ENCODE assay signal across 9 cellular contexts in the genomic region with DNA sequence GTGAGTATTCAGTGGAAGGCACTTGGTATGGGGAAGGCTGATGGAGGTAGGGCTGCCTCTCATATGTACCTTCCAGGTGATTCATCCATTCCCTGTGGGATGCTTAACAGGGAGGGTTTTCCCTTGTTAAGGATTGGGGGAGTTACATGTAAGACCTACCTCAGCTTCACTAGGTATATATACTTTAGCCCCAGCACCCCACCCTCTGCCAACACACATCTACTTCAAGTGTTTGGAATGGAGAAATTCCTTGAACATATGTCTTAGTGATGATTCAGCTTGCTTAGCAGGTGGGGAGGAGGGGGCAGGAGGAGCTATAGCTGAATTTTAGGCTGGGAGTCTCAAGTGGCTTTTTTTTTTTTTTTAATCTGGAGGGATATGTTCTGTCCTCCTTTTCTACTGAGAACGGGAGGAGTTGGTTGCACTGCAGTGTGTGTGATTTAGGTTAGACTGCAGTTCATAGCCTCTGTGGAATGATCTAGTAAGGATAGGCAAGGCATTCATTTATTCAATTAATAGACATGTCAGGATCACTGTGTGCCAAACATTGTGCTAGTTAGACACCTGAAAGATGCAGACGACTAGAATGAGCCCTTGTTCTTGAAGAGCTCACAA. TPM values are rescaled to one million over a fixed set of nuclear protein-coding genes. Genes with fewer than 3 reads are reported as not detected.
DNase-seq lines count a peak whose midpoint lies in the region; ATAC-seq and TF ChIP-seq lines count a peak whose summit lies in the region.
"Had no signal": no experiment of that assay in that cellular context is flagged by ENCODE, and none has a peak within 500 bp of the region (broad histone marks: within the 10 kb centered on the region; RNA-seq: fewer than 3 reads in every experiment).

No MANE protein-coding gene starts in this region.

- H3K4me3 ChIP-seq in RWPE2 (ENCODE audit: severe bottlenecking) (no peak overlapping the region), epithelial cell of esophagus (ENCODE audit: low read length) (no peak overlapping the region)

- H3K4me1 ChIP-seq in RWPE2 (ENCODE audit: insufficient read depth, poor library complexity, severe bottlenecking), result peaks cover 13% of the 10 kb centered on the region

- no peak for TF ChIP-seq CTCF in RWPE2 (IDR thresholded peaks at IDR 0.05; ENCODE audit: poor library complexity, severe bottlenecking)
- no peak for TF ChIP-seq CTCF in epithelial cell of esophagus (IDR thresholded peaks at IDR 0.05; ENCODE audit: insufficient read depth, low read depth, low read length, missing control alignments)

- ATAC-seq in activated T-cell treated with anti-CD3 and anti-CD28 coated beads, Interleukin-2, amount 50 U/mL, for 72 hours (replicated peaks in 1 of 2), result no peak
- ATAC-seq in RWPE2 (ENCODE audit: low read depth) (peak; percentile 30; the same call in 1 of the 3 replicates), HG02870 (IDR thresholded peaks at IDR 0.05; ENCODE audit: unreplicated experiment) (no peak)
- no peak for ATAC-seq in stimulated activated memory B cell treated with anti-CD40 and anti-IgM and Interleukin-4, amounts not matched to agents 10 μg/mL and 1 μg/mL and 100 μg/mL, for 72 hours

- H3K9me3 ChIP-seq in RWPE2 (ENCODE audit: severe bottlenecking), result no peaks in the 10 kb centered on the region

- peaks cover 4% of the 10 kb centered on the region in 2 donors for H3K36me3 Mint-ChIP-seq in activated T-cell treated with anti-CD3 and anti-CD28 coated beads, Interleukin-2, amount 50 U/mL, for 72 hours (ENCODE audit: insufficient read depth in 2 of 2)
- peaks cover 22% of the 10 kb centered on the region for H3K36me3 Mint-ChIP-seq in stimulated activated memory B cell treated with anti-CD40 and anti-IgM and Interleukin-4, amounts not matched to agents 10 μg/mL and 1 μg/mL and 100 μg/mL, for 72 hours

- DNase-seq in activated T-cell treated with anti-CD3 and anti-CD28 coated beads, Interleukin-2, amount 50 U/mL, for 72 hours, result no peak
- DNase-seq in activated T-cell treated with anti-CD3 and anti-CD28 coated beads, Interleukin-2, amount 50 U/mL, for 1 hour, result no peak
- DNase-seq in RWPE2 (ENCODE audit: low spot score) (no peak), epithelial cell of esophagus (ENCODE audit: low read depth) (peak; percentile 67), glomerular visceral epithelial cell (ENCODE audit: extremely low spot score) (no peak)
- no peak for DNase-seq in stimulated activated CD8-positive, alpha-beta memory T cell treated with anti-CD3 and anti-CD28 coated beads, Interleukin-4, amount 100 ng/mL, for 48 hours
- DNase-seq: AML-193 had no signal

- peak overlapping the region; percentile 79 to 93 for H3K4me3 Mint-ChIP-seq in activated T-cell treated with anti-CD3 and anti-CD28 coated beads, Interleukin-2, amount 50 U/mL, for 72 hours
- H3K4me3 Mint-ChIP-seq in stimulated activated memory B cell treated with anti-CD40 and anti-IgM and Interleukin-4, amounts not matched to agents 10 μg/mL and 1 μg/mL and 100 μg/mL, for 72 hours, result peak overlapping the region; percentile 90

- H3K36me3 ChIP-seq in RWPE2 (ENCODE audit: low read depth), result peaks cover 34% of the 10 kb centered on the region

- H3K27ac Mint-ChIP-seq in activated T-cell treated with anti-CD3 and anti-CD28 coated beads, Interleukin-2, amount 50 U/mL, for 72 hours, result peak overlapping the region; percentile 59
- H3K27ac Mint-ChIP-seq in stimulated activated memory B cell treated with anti-CD40 and anti-IgM and Interleukin-4, amounts not matched to agents 10 μg/mL and 1 μg/mL and 100 μg/mL, for 72 hours, result no peak overlapping the region

- no peaks in the 10 kb centered on the region for H3K27me3 Mint-ChIP-seq in activated T-cell treated with anti-CD3 and anti-CD28 coated beads, Interleukin-2, amount 50 U/mL, for 72 hours (ENCODE audit: low read depth)
- no peaks in the 10 kb centered on the region for H3K27me3 Mint-ChIP-seq in stimulated activated memory B cell treated with anti-CD40 and anti-IgM and Interleukin-4, amounts not matched to agents 10 μg/mL and 1 μg/mL and 100 μg/mL, for 72 hours

- peaks cover 21% of the 10 kb centered on the region for H3K4me1 Mint-ChIP-seq in activated T-cell treated with anti-CD3 and anti-CD28 coated beads, Interleukin-2, amount 50 U/mL, for 72 hours (ENCODE audit: low read depth)
- peaks cover 24% of the 10 kb centered on the region for H3K4me1 Mint-ChIP-seq in stimulated activated memory B cell treated with anti-CD40 and anti-IgM and Interleukin-4, amounts not matched to agents 10 μg/mL and 1 μg/mL and 100 μg/mL, for 72 hours

- no peaks in the 10 kb centered on the region for H3K9me3 Mint-ChIP-seq in activated T-cell treated with anti-CD3 and anti-CD28 coated beads, Interleukin-2, amount 50 U/mL, for 72 hours
- no peaks in the 10 kb centered on the region for H3K9me3 Mint-ChIP-seq in stimulated activated memory B cell treated with anti-CD40 and anti-IgM and Interleukin-4, amounts not matched to agents 10 μg/mL and 1 μg/mL and 100 μg/mL, for 72 hours

- H3K27ac ChIP-seq in RWPE2 (ENCODE audit: poor library complexity, severe bottlenecking), result peak overlapping the region; percentile 43

- no peaks in the 10 kb centered on the region for H3K27me3 ChIP-seq in RWPE2 (ENCODE audit: insufficient read depth, poor library complexity, severe bottlenecking)

RNA-seq across cellular contexts. Expression of a gene that starts 1.7 kb away (rescaled TPM):
- 10 to 100 TPM; 21.3 to 23.1 TPM for total RNA-seq in activated T-cell treated with anti-CD3 and anti-CD28 coated beads, Interleukin-2, amount 50 U/mL, for 72 hours

RNA-seq across cellular contexts. Expression of a gene that starts 12.0 kb away (rescaled TPM):
- 10 to 100 TPM; 44.3 to 52.7 TPM for total RNA-seq in activated T-cell treated with anti-CD3 and anti-CD28 coated beads, Interleukin-2, amount 50 U/mL, for 72 hours

RNA-seq across cellular contexts. Expression of a gene that starts 18.6 kb away (rescaled TPM):
- total RNA-seq in activated T-cell treated with anti-CD3 and anti-CD28 coated beads, Interleukin-2, amount 50 U/mL, for 72 hours, result 1 to 10 TPM; 2.8 to 5.3 TPM

RNA-seq across cellular contexts. Expression of a gene that starts 40.3 kb away (rescaled TPM):
- total RNA-seq in activated T-cell treated with anti-CD3 and anti-CD28 coated beads, Interleukin-2, amount 50 U/mL, for 72 hours, result 1 to 10 TPM; 2.5 to 3.8 TPM

RNA-seq across cellular contexts. Expression of a gene that starts 42.8 kb away (rescaled TPM):
- 1 to 10 TPM; 3.2 to 5.9 TPM for total RNA-seq in activated T-cell treated with anti-CD3 and anti-CD28 coated beads, Interleukin-2, amount 50 U/mL, for 72 hours
